21 cellular contexts compared by ENCODE assay signal in the genomic region with DNA sequence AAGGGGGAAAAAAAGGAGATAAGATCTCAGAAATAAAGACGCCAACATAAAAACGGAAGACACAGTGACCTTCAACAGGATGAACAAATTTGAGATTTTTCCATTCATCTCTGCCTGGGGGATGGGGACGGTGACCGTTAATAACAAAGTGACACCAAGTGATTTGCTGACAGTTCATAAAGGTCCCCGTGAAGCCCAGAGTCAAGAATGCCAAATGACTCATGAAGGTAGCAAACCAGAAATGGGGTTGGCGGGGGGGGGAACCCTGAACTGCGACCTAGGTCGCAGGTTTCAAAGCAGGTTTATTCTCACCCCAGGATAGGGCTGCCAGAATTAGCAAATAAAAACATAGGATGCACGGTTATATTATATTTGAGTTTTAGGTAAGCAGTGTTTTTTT. TPM values are rescaled to one million over a fixed set of nuclear protein-coding genes. Genes with fewer than 3 reads are reported as not detected.
A peak's percentile ranks its signal among the peaks of the same experiment; 100 is the strongest.
DNase-seq lines count a peak whose midpoint lies in the region; ATAC-seq and TF ChIP-seq lines count a peak whose summit lies in the region.
"Had no signal": no experiment of that assay in that cellular context is flagged by ENCODE, and none has a peak within 500 bp of the region (broad histone marks: within the 10 kb centered on the region; RNA-seq: fewer than 3 reads in every experiment).

No MANE protein-coding gene starts in this region.

- no peak overlapping the region for H3K27ac ChIP-seq in OCI-LY3 (ENCODE audit: low read length)
- H3K27ac ChIP-seq: C4-2B, HL-60, SK-N-MC had no signal

- H3K79me2 ChIP-seq in OCI-LY3 (ENCODE audit: low read length), result no peaks in the 10 kb centered on the region

- H3K4me2 ChIP-seq in OCI-LY3 (ENCODE audit: low read length), result peak overlapping the region; percentile 8

- DNase-seq in activated effector memory CD4-positive, alpha-beta T cell treated with anti-CD3 and anti-CD28 coated beads, Interleukin-2, amount 50 U/mL, for 16 hours, result peak; percentile 24
- DNase-seq in activated effector memory CD4-positive, alpha-beta T cell treated with Interleukin-2 at 50 U/mL for 16 hours, result no peak
- DNase-seq in left lobe of liver (ENCODE audit: low spot score), result peak; percentile 21
- DNase-seq in GM03348 (ENCODE audit: low spot score), result no peak
- DNase-seq in ACHN, result no peak
- no peak for DNase-seq in NCI-H82 treated with DMSO at 0.1 percent for 48 hours (lab: John Stamatoyannopoulos, UW; ENCODE audit: unreplicated experiment)
- DNase-seq: Calu3; CD8-positive, alpha-beta memory T cell; HFFc6; KG1; NCI-H1092 treated with DMSO at 0.1 percent for 48 hours; NCI-H1436 treated with DMSO at 0.1 percent for 48 hours; NCI-H2029; NCI-H345; NCI-H524; NCI-H82; SHP77 treated with DMSO at 0.1 percent for 48 hours had no signal

- H3K4me1 ChIP-seq in OCI-LY3 (ENCODE audit: low read length), result peaks cover 44% of the 10 kb centered on the region

- no peak for TF ChIP-seq CTCF in OCI-LY3 (IDR thresholded peaks at IDR 0.05; ENCODE audit: low read depth, low read length)

- no peak overlapping the region for H2AFZ ChIP-seq in OCI-LY3 (ENCODE audit: low read depth, low read length)

- no peaks in the 10 kb centered on the region for H3K27me3 ChIP-seq in OCI-LY3 (ENCODE audit: low read depth, low read length)

- H3K36me3 ChIP-seq in OCI-LY3 (replicated peaks; ENCODE audit: low read depth, low read length), result no peaks in the 10 kb centered on the region

- in situ Hi-C loops in ACHN (cut with HindIII; ENCODE audit: low pct_ligation_motif_present, low pct_unique_long_range_greater_than_20kb, low sequenced_read_pairs), result no loop called here

- no peaks in the 10 kb centered on the region for H3K9me3 ChIP-seq in OCI-LY3 (ENCODE audit: insufficient read depth, low read length)

- no peak for ATAC-seq in left lobe of liver

- no peak overlapping the region for H3K4me3 ChIP-seq in OCI-LY3 (ENCODE audit: low read length)
- H3K4me3 ChIP-seq: SK-N-MC had no signal

- no peaks in the 10 kb centered on the region for H4K20me1 ChIP-seq in OCI-LY3 (ENCODE audit: insufficient read depth, low read length)

- H3K9ac ChIP-seq in OCI-LY3 (ENCODE audit: low read length), result no peak overlapping the region

RNA-seq across cellular contexts. Expression of a gene that starts 21.1 kb away (rescaled TPM):
- total RNA-seq in left lobe of liver, result 14.1 TPM

Comparison
In these comparisons a context has a peak if more than half of its experiments do, and no peak if none do; other contexts are left out.
1. DNase-seq: peak in activated effector memory CD4-positive, alpha-beta T cell treated with anti-CD3 and anti-CD28 coated beads, Interleukin-2, amount 50 U/mL, for 16 hours (single experiment) and left lobe of liver (single experiment); none in activated effector memory CD4-positive, alpha-beta T cell treated with Interleukin-2 at 50 U/mL for 16 hours (single experiment), GM03348 (single experiment), ACHN (single experiment) and NCI-H82 treated with DMSO at 0.1 percent for 48 hours (single experiment).